In the genomic region with DNA sequence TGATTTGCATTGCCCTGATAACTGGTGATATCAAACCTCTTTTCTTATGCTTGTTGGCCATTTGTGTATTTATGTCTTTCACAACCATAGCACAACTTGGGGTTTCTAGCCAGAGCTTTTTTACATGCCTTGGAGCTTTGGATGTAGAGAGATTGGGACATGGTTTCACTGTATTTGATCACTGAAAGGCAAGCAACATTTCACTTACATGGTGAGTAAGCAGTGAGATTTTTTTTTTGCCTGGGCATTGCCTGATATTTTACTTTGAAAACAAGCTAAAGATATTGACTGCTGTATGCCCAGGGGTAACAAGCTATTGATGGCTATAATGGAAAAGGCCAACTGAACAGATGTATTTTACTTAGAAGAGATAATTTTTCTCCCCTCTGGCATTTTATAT, we compare ENCODE assay signal across 25 cellular contexts.
"Had no signal": no experiment of that assay in that cellular context is flagged by ENCODE, and none has a peak within 500 bp of the region (broad histone marks: within the 10 kb centered on the region; RNA-seq: fewer than 3 reads in every experiment).

No MANE protein-coding gene starts in this region.

- DNase-seq: activated B cell treated with CpG ODN at 0.5 μM for 24 hours; activated CD4-positive, alpha-beta T cell treated with anti-CD3 and anti-CD28 coated beads for 1 hour; activated CD4-positive, alpha-beta T cell treated with anti-CD3 and anti-CD28 coated beads, Interleukin-2, amount 10 ng/mL, durations not matched to agents 24 days and 14 days; activated CD4-positive, alpha-beta T cell treated with anti-CD3 and anti-CD28 coated beads, Interleukin-2, amount 50 U/mL, for 48 hours; activated CD8-positive, alpha-beta memory T cell treated with anti-CD3 and anti-CD28 coated beads, Interleukin-2, amount 10 ng/mL, durations not matched to agents 7 days and 5 days; activated effector memory CD4-positive, alpha-beta T cell treated with Interleukin-2 at 50 U/mL for 16 hours; activated naive CD4-positive, alpha-beta T cell; activated T-cell treated with anti-CD3 and anti-CD28 coated beads, Interleukin-2, amount 50 U/mL, for 24 hours; amniotic stem cell; body of pancreas; central memory CD4-positive, alpha-beta T cell; NCI-H1092; NCI-H1417; NCI-H1930; NCI-H2227 treated with DMSO at 0.1 percent for 48 hours; NCI-H446 treated with DMSO at 0.1 percent for 48 hours; OCI-M1; RPMI8226; SW 1271 had no signal

- H3K4me3 Mint-ChIP-seq: activated CD4-positive, alpha-beta T cell treated with anti-CD3 and anti-CD28 coated beads, Interleukin-2, amount 10 ng/mL, durations not matched to agents 24 days and 14 days; activated CD8-positive, alpha-beta memory T cell treated with anti-CD3 and anti-CD28 coated beads, Interleukin-2, amount 10 ng/mL, durations not matched to agents 7 days and 5 days; activated naive CD4-positive, alpha-beta T cell treated with anti-CD3 and anti-CD28 coated beads, Interleukin-2, amount 50 U/mL, for 24 hours; activated T-cell treated with anti-CD3 and anti-CD28 coated beads, Interleukin-2, amount 50 U/mL, for 24 hours; activated T-helper 1 cell treated with anti-CD3 and anti-CD28 coated beads, Interleukin-12 subunit alpha, Interleukin-12 subunit beta, Interleukin-2, Interleukin-4 antibody, amounts not matched to agents 30 ng/mL and 10 ng/mL and 1 ng/mL, durations not matched to agents 14 hours and 24 hours and 36 hours; T-helper 2 cell treated with Interferon-gamma antibody and Interleukin-4, amounts not matched to agents 5 μg/mL and 100 μg/mL, for 36 hours had no signal

- H3K9me3 Mint-ChIP-seq: activated B cell treated with CpG ODN at 0.5 μM for 24 hours; activated CD4-positive, alpha-beta T cell treated with anti-CD3 and anti-CD28 coated beads, Interleukin-2, amount 10 ng/mL, durations not matched to agents 24 days and 14 days; activated naive CD4-positive, alpha-beta T cell treated with anti-CD3 and anti-CD28 coated beads, Interleukin-2, amount 50 U/mL, for 24 hours; activated T-cell treated with anti-CD3 and anti-CD28 coated beads, Interleukin-2, amount 50 U/mL, for 24 hours; activated T-helper 1 cell treated with anti-CD3 and anti-CD28 coated beads, Interleukin-12 subunit alpha, Interleukin-12 subunit beta, Interleukin-2, Interleukin-4 antibody, amounts not matched to agents 30 ng/mL and 10 ng/mL and 1 ng/mL, durations not matched to agents 14 hours and 24 hours and 36 hours; T-helper 2 cell treated with Interferon-gamma antibody and Interleukin-4, amounts not matched to agents 5 μg/mL and 100 μg/mL, for 36 hours had no signal

- ATAC-seq: activated CD8-positive, alpha-beta memory T cell treated with anti-CD3 and anti-CD28 coated beads, Interleukin-2, amount 10 ng/mL, durations not matched to agents 7 days and 5 days; body of pancreas; Panc1; Right ventricle myocardium inferior; SK-N-SH treated with all-trans-retinoic acid at 6 μM for 48 hours had no signal

- H3K27ac Mint-ChIP-seq: activated B cell treated with CpG ODN at 0.5 μM for 24 hours; activated CD4-positive, alpha-beta T cell treated with anti-CD3 and anti-CD28 coated beads, Interleukin-2, amount 10 ng/mL, durations not matched to agents 24 days and 14 days; activated CD8-positive, alpha-beta memory T cell treated with anti-CD3 and anti-CD28 coated beads, Interleukin-2, amount 10 ng/mL, durations not matched to agents 7 days and 5 days; activated naive CD4-positive, alpha-beta T cell treated with anti-CD3 and anti-CD28 coated beads, Interleukin-2, amount 50 U/mL, for 24 hours; activated T-cell treated with anti-CD3 and anti-CD28 coated beads, Interleukin-2, amount 50 U/mL, for 24 hours; activated T-helper 1 cell treated with anti-CD3 and anti-CD28 coated beads, Interleukin-12 subunit alpha, Interleukin-12 subunit beta, Interleukin-2, Interleukin-4 antibody, amounts not matched to agents 30 ng/mL and 10 ng/mL and 1 ng/mL, durations not matched to agents 14 hours and 24 hours and 36 hours; T-helper 2 cell treated with Interferon-gamma antibody and Interleukin-4, amounts not matched to agents 5 μg/mL and 100 μg/mL, for 36 hours had no signal

- H3K36me3 Mint-ChIP-seq: activated CD8-positive, alpha-beta memory T cell treated with anti-CD3 and anti-CD28 coated beads, Interleukin-2, amount 10 ng/mL, durations not matched to agents 7 days and 5 days had no signal

- H3K4me1 Mint-ChIP-seq: activated CD4-positive, alpha-beta T cell treated with anti-CD3 and anti-CD28 coated beads, Interleukin-2, amount 10 ng/mL, durations not matched to agents 24 days and 14 days; activated CD8-positive, alpha-beta memory T cell treated with anti-CD3 and anti-CD28 coated beads, Interleukin-2, amount 10 ng/mL, durations not matched to agents 7 days and 5 days; activated naive CD4-positive, alpha-beta T cell treated with anti-CD3 and anti-CD28 coated beads, Interleukin-2, amount 50 U/mL, for 24 hours had no signal
